Comparison of ENCODE assay signal across 1 cellular context in genomic region chr17:65633146-65633881, GRCh38.
TF ChIP-seq lines count a peak whose summit lies in the region.

No MANE protein-coding gene starts in this region.

TF ChIP-seq in HEK293, 187 proteins besides CTCF, POLR2A, EP300 and RAD21 (continued from another document):
- TF ChIP-seq ELK4 (IDR thresholded peaks at IDR 0.05; ENCODE audit: borderline replicate concordance, low read depth, low read length) (no peak), ZNF202 (tag by site-specific recombination; IDR thresholded peaks at IDR 0.05; ENCODE audit: borderline replicate concordance) (no peak), ZBTB8A (tag by site-specific recombination; IDR thresholded peaks at IDR 0.05) (no peak), ZNF776 (tag by site-specific recombination; IDR thresholded peaks at IDR 0.05; ENCODE audit: borderline replicate concordance) (no peak), ZNF560 (tag by site-specific recombination; IDR thresholded peaks at IDR 0.05; ENCODE audit: borderline replicate concordance) (no peak)
